22 cellular contexts compared by ENCODE assay signal in the genomic region with DNA sequence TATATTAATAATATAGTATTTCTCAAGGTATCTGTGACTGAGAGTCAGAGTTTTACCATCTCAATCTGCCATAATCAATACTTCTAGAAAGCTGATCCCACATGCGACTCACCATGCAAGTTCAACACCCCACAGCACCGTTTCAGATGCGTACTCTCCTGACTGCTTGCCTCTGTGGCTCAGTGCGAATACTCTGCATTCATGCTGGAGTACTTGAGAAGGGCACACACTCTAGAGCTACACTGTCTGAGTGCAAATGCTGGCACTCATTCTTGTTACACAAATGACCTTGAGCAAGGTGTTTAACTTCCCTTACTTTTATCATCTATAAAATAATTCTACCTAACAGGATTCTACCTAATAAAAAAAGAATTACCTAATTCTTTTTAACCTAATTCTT.
"Had no signal": no experiment of that assay in that cellular context is flagged by ENCODE, and none has a peak within 500 bp of the region (broad histone marks: within the 10 kb centered on the region; RNA-seq: fewer than 3 reads in every experiment).

No MANE protein-coding gene starts in this region.

- H3K36me3 ChIP-seq: ovary, prostate gland had no signal

- H3K27me3 ChIP-seq: neutrophil, ovary, thyroid gland had no signal

- H3K4me3 Mint-ChIP-seq: activated naive CD4-positive, alpha-beta T cell treated with anti-CD3 and anti-CD28 coated beads, Interleukin-2, amount 10 ng/mL, durations not matched to agents 7 days and 5 days; brain; memory B cell; nephron; stimulated activated naive CD8-positive, alpha-beta T cell treated with anti-CD3 and anti-CD28 coated beads, Interleukin-15, Interleukin-2, amounts not matched to agents 100 ng/mL and 50 ng/mL, for 24 hours; T-helper 1 cell treated with Interleukin-12 subunit alpha and Interleukin-12 subunit beta and Interleukin-4 antibody, amounts not matched to agents 30 μg/mL and 1 μg/mL, for 36 hours had no signal

- H3K4me3 ChIP-seq: ovary, prostate gland, thyroid gland had no signal

- H3K27me3 Mint-ChIP-seq: activated naive CD4-positive, alpha-beta T cell treated with anti-CD3 and anti-CD28 coated beads, Interleukin-2, amount 10 ng/mL, durations not matched to agents 7 days and 5 days; brain; memory B cell; stimulated activated naive CD8-positive, alpha-beta T cell treated with anti-CD3 and anti-CD28 coated beads, Interleukin-15, Interleukin-2, amounts not matched to agents 100 ng/mL and 50 ng/mL, for 24 hours had no signal

- DNase-seq: activated CD4-positive, alpha-beta T cell treated with anti-CD3 and anti-CD28 coated beads for 4 hours; activated CD4-positive, alpha-beta T cell treated with anti-CD3 and anti-CD28 coated beads, Interleukin-2, amount 50 U/mL, for 48 hours; activated CD4-positive, CD25-positive, alpha-beta regulatory T cell; activated naive CD4-positive, alpha-beta T cell treated with anti-CD3 and anti-CD28 coated beads, Interleukin-2, amount 10 ng/mL, durations not matched to agents 7 days and 5 days; central memory CD4-positive, alpha-beta T cell; effector memory CD4-positive, alpha-beta T cell; foreskin melanocyte; hippocampal formation; kidney glomerular epithelial cell; ovary; stimulated activated CD4-positive, alpha-beta T cell treated with anti-CD3 and anti-CD28 coated beads, Interleukin-4, amount 100 ng/mL, for 4 hours; substantia nigra; thyroid gland had no signal

- H3K27ac Mint-ChIP-seq: activated naive CD4-positive, alpha-beta T cell treated with anti-CD3 and anti-CD28 coated beads, Interleukin-2, amount 10 ng/mL, durations not matched to agents 7 days and 5 days; activated T-helper 2 cell treated with anti-CD3 and anti-CD28 coated beads, Interferon-gamma antibody, Interleukin-2, Interleukin-4, amounts not matched to agents 10 μg/mL and 5 μg/mL and 100 μg/mL, durations not matched to agents 14 hours and 24 hours and 36 hours; memory B cell; nephron; T-helper 1 cell treated with Interleukin-12 subunit alpha and Interleukin-12 subunit beta and Interleukin-4 antibody, amounts not matched to agents 30 μg/mL and 1 μg/mL, for 36 hours had no signal

- H3K9me3 ChIP-seq: neutrophil, ovary, prostate gland, thyroid gland had no signal

- H3K4me1 ChIP-seq: prostate gland, thyroid gland had no signal

- ATAC-seq: esophagus mucosa had no signal

- H3K4me1 Mint-ChIP-seq: nephron had no signal

- H3K9me3 Mint-ChIP-seq: activated naive CD4-positive, alpha-beta T cell treated with anti-CD3 and anti-CD28 coated beads, Interleukin-2, amount 10 ng/mL, durations not matched to agents 7 days and 5 days; activated T-helper 2 cell treated with anti-CD3 and anti-CD28 coated beads, Interferon-gamma antibody, Interleukin-2, Interleukin-4, amounts not matched to agents 10 μg/mL and 5 μg/mL and 100 μg/mL, durations not matched to agents 14 hours and 24 hours and 36 hours; brain; memory B cell; nephron; stimulated activated naive CD8-positive, alpha-beta T cell treated with anti-CD3 and anti-CD28 coated beads, Interleukin-15, Interleukin-2, amounts not matched to agents 100 ng/mL and 50 ng/mL, for 24 hours; T-helper 1 cell treated with Interleukin-12 subunit alpha and Interleukin-12 subunit beta and Interleukin-4 antibody, amounts not matched to agents 30 μg/mL and 1 μg/mL, for 36 hours had no signal

- H3K27ac ChIP-seq: neutrophil, ovary, prostate gland, thyroid gland had no signal
